ENCODE assay signal across 15 cellular contexts in genomic region chr17:31564883-31565297, GRCh38.
DNase-seq lines count a peak whose midpoint lies in the region; ATAC-seq and TF ChIP-seq lines count a peak whose summit lies in the region.
"Had no signal": no experiment of that assay in that cellular context is flagged by ENCODE, and none has a peak within 500 bp of the region (broad histone marks: within the 10 kb centered on the region; RNA-seq: fewer than 3 reads in every experiment).

No MANE protein-coding gene starts in this region.

- no peaks in the 10 kb centered on the region for H3K9me3 Mint-ChIP-seq in chondrocyte (ENCODE audit: low read depth)

- DNase-seq in A172 (ENCODE audit: low spot score) (peak; percentile 89), HK-2 (ENCODE audit: unreplicated experiment) (peak; percentile 84), chondrocyte (ENCODE audit: low spot score) (no peak), lung microvascular endothelial cell (ENCODE audit: low read depth in 2 of 2) (peak; percentile 30 to 42), RPMI8226 (no peak)
- no peak for DNase-seq in activated CD4-positive, CD25-positive, alpha-beta regulatory T cell (lab: John Stamatoyannopoulos, UW)
- DNase-seq: activated T-cell treated with anti-CD3 and anti-CD28 coated beads, Interleukin-2, amount 50 U/mL, for 1 hour; effector memory CD4-positive, alpha-beta T cell; midbrain; NCI-H2107; stimulated activated CD4-positive, alpha-beta T cell treated with anti-CD3 and anti-CD28 coated beads, Interleukin-2, amount 100 ng/mL, for 48 hours had no signal

- peaks cover 76% of the 10 kb centered on the region for H3K4me1 Mint-ChIP-seq in chondrocyte (ENCODE audit: low read depth)

- H3K36me3 Mint-ChIP-seq in chondrocyte (ENCODE audit: low read depth), result no peaks in the 10 kb centered on the region

- H3K27ac Mint-ChIP-seq in chondrocyte (ENCODE audit: unreplicated experiment), result peak overlapping the region; percentile 18
- H3K27ac Mint-ChIP-seq: B cell had no signal

- no peak for TF ChIP-seq CTCF in chondrocyte (IDR thresholded peaks at IDR 0.05)

- H3K4me3 Mint-ChIP-seq in chondrocyte (ENCODE audit: unreplicated experiment), result no peak overlapping the region
- H3K4me3 Mint-ChIP-seq: B cell had no signal

- no peaks in the 10 kb centered on the region for H3K27me3 Mint-ChIP-seq in chondrocyte (ENCODE audit: low read depth)
- H3K27me3 Mint-ChIP-seq: B cell had no signal

- no peak for ATAC-seq in GM21367 (IDR thresholded peaks at IDR 0.05; ENCODE audit: unreplicated experiment)
- ATAC-seq in GM18909 (IDR thresholded peaks at IDR 0.05; ENCODE audit: poor library complexity, unreplicated experiment), result no peak
- ATAC-seq: GM12878 had no signal

Comparison
In these comparisons a context has a peak if more than half of its experiments do, and no peak if none do; other contexts are left out.
1. DNase-seq: peak in A172 (single experiment), HK-2 (single experiment) and lung microvascular endothelial cell (2 of 2); none in chondrocyte (single experiment), activated CD4-positive, CD25-positive, alpha-beta regulatory T cell (0 of 4) and RPMI8226 (single experiment).